Comparison of ENCODE assay signal across 8 cellular contexts in the genomic region with DNA sequence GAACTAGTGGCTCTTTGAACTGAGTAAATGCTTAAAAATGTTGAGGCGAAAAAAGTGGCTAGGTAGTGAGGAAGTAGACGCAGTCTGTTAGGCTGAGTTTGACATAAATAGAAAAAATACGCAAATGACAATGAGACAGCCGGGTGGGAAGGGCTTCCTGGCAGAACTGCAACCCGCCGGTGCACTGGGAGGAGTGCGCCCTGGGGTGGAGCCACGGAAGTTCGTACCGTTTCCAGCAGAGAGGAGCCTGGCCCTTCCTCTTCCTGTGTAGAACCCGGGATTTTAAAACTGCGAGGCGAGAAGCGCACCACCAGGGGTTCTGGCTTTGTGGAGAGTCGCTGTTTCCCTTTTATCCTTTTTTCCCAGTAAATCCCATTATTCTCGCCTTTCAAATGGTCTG.
DNase-seq lines count a peak whose midpoint lies in the region; ATAC-seq, FAIRE-seq and TF ChIP-seq lines count a peak whose summit lies in the region.

No MANE protein-coding gene starts in this region.

- no peaks in the 10 kb centered on the region for H3F3A ChIP-seq in SK-N-SH (replicated peaks; ENCODE audit: insufficient read depth)

- H3K4me3 ChIP-seq in SK-N-SH (ENCODE audit: low read depth in 2 of 2, low read length in 1 of 2) (peak overlapping the region; percentile 28 to 55; a peak in 3 of 4 replicates), A673 (ENCODE audit: low read depth, low read length, poor library complexity, severe bottlenecking) (no peak overlapping the region)

- H3K27ac ChIP-seq in SK-N-SH (ENCODE audit: low read depth in 2 of 2, low read length in 1 of 2) = peak overlapping the region in 1 of 2 experiments; percentile 7; a peak in 1 of 4 replicates
- H3K27ac ChIP-seq in A673 (ENCODE audit: low read depth, low read length, poor library complexity, severe bottlenecking) = no peak overlapping the region

- ATAC-seq in GM18508 (IDR thresholded peaks at IDR 0.05; ENCODE audit: insufficient read depth, unreplicated experiment) = peak; percentile 59
- peak; percentile 85 for ATAC-seq in HG02623 (IDR thresholded peaks at IDR 0.05; ENCODE audit: unreplicated experiment)
- no peak for ATAC-seq in left colon

- DNase-seq in SK-N-SH = peak; percentile 1
- DNase-seq in left colon = peak; percentile 16 to 33
- no peak for DNase-seq in D721Med (ENCODE audit: insufficient read length, low spot score)
- no peak for DNase-seq in activated gamma-delta T cell treated with Interleukin-2 at 50 U/mL for 16 hours
- no peak for DNase-seq in A673 (ENCODE audit: low spot score)
- no peak for DNase-seq in stimulated activated naive CD4-positive, alpha-beta T cell treated with Interleukin-2 at 50 U/mL for 16 hours (lab: John Stamatoyannopoulos, UW)

- TF ChIP-seq CTCF in SK-N-SH (IDR thresholded peaks at IDR 0.05) (no peak; the same call in 1 of the 2 replicates), D721Med (IDR thresholded peaks at IDR 0.05; ENCODE audit: insufficient read depth, missing control alignments) (no peak), A673 (conservative IDR thresholded peaks at IDR 0.05; ENCODE audit: low read depth, low read length) (no peak)

- FAIRE-seq in D721Med (lab: Jason Lieb, UNC) = no peak

- BruUV-seq in A673 (replicated peaks; lab: Mats Ljungman, UMichigan) = no TSS peak

- TF ChIP-seq EP300 in SK-N-SH (IDR thresholded peaks at IDR 0.05; ENCODE audit: borderline replicate concordance in 1 of 2, low read depth in 1 of 2, low read length in 1 of 2) = no peak

- H3K4me2 ChIP-seq in SK-N-SH = peak overlapping the region; percentile 77

- no peaks in the 10 kb centered on the region for H3K79me2 ChIP-seq in SK-N-SH (ENCODE audit: insufficient read depth)

- H3K9me2 ChIP-seq in SK-N-SH = no peaks in the 10 kb centered on the region

- H3K9me3 ChIP-seq in SK-N-SH (no peaks in the 10 kb centered on the region), A673 (ENCODE audit: low read depth, low read length, poor library complexity, severe bottlenecking) (no peaks in the 10 kb centered on the region)

- no peaks in the 10 kb centered on the region for H3K4me1 ChIP-seq in SK-N-SH (ENCODE audit: control insufficient read depth in 1 of 2, insufficient read depth in 2 of 2, low read depth in 1 of 2, low read length in 1 of 2)
- H3K4me1 ChIP-seq in A673 (ENCODE audit: insufficient read depth, low read length, poor library complexity, severe bottlenecking) = peaks cover 18% of the 10 kb centered on the region

- H2AFZ ChIP-seq in SK-N-SH (ENCODE audit: low read depth) = peak overlapping the region; percentile 92

- intact Hi-C loops in left colon (cut with DNase I, micrococcal nuclease) (no loop called here), A673 (cut with micrococcal nuclease; ENCODE audit: unreplicated experiment) (no loop called here)

- H3K27me3 ChIP-seq in SK-N-SH (ENCODE audit: insufficient read depth) = no peaks in the 10 kb centered on the region
- H3K27me3 ChIP-seq in A673 (replicated peaks; ENCODE audit: insufficient read depth, low read depth, low read length, poor library complexity) = no peaks in the 10 kb centered on the region

- TF ChIP-seq RAD21 in SK-N-SH (IDR thresholded peaks at IDR 0.05; ENCODE audit: low read length) = no peak

- H3K36me3 ChIP-seq in SK-N-SH (replicated peaks in 1 of 2; ENCODE audit: control insufficient read depth in 1 of 2, insufficient read depth in 2 of 2, low read length in 1 of 2) (no peaks in the 10 kb centered on the region), A673 (ENCODE audit: insufficient read depth, low read length, poor library complexity, severe bottlenecking) (no peaks in the 10 kb centered on the region)

- CTCF ChIA-PET in SK-N-SH (lab: Yijun Ruan, JAX) (no interaction called here), A673 (lab: Charles Lee) (no interaction called here)

- POLR2A ChIA-PET in SK-N-SH (lab: Yijun Ruan, JAX) (no interaction called here), A673 (lab: Charles Lee; ENCODE audit: low non-redundant PET) (no interaction called here)

- no peak overlapping the region for H3K9ac ChIP-seq in SK-N-SH

- 27% methylated on average over 15 of the region's 16 CpGs for WGBS in SK-N-SH (ENCODE audit: low lambda C conversion rate)

- no peaks in the 10 kb centered on the region for H4K20me1 ChIP-seq in SK-N-SH (ENCODE audit: insufficient read depth)

TF ChIP-seq in SK-N-SH, 30 proteins besides CTCF, POLR2A, EP300 and RAD21:
- TF ChIP-seq FOXJ3 (CRISPR knock-in tag; IDR thresholded peaks at IDR 0.05) = no peak
- TF ChIP-seq GABPA (IDR thresholded peaks at IDR 0.05; ENCODE audit: low read depth) = peak; percentile 57; the same call in 1 of the 2 replicates

Comparison
In these comparisons a context has a peak if more than half of its experiments do, and no peak if none do; other contexts are left out.
1. DNase-seq: peak in SK-N-SH (single experiment) and left colon (2 of 2); none in D721Med (single experiment), activated gamma-delta T cell treated with Interleukin-2 at 50 U/mL for 16 hours (single experiment), A673 (single experiment) and stimulated activated naive CD4-positive, alpha-beta T cell treated with Interleukin-2 at 50 U/mL for 16 hours (single experiment).